15 cellular contexts compared by ENCODE assay signal in the genomic region with DNA sequence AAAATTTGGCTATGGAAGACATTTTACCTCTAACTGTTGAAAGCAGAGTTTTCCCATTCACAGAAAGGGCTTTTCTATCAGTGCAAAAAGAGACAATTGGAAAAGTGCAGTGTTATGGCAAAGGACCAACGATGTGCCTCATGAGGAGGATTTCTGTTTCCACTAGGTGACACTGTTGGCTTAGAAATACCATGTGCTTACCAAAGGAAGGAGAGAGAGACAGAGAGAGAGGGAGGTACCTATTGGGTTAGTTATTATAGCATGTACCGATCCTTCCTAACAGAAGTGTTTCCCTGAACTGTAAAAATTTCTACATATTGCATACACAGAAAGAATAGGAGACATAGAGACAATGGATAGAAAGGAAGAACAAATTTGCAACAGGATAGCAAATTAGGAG. TPM values are rescaled to one million over a fixed set of nuclear protein-coding genes. Genes with fewer than 3 reads are reported as not detected.
A peak's percentile ranks its signal among the peaks of the same experiment; 100 is the strongest.
DNase-seq lines count a peak whose midpoint lies in the region; ATAC-seq and TF ChIP-seq lines count a peak whose summit lies in the region.
"Had no signal": no experiment of that assay in that cellular context is flagged by ENCODE, and none has a peak within 500 bp of the region (broad histone marks: within the 10 kb centered on the region; RNA-seq: fewer than 3 reads in every experiment).

No MANE protein-coding gene starts in this region.

- peaks cover 22% of the 10 kb centered on the region for H3K36me3 Mint-ChIP-seq in natural killer cell treated with Interleukin-12 subunit alpha and Interleukin-12 subunit beta and Interleukin-15 and Interleukin-18, amount 100 ng/mL, for 72 hours

- TF ChIP-seq CTCF in AG04449 (IDR thresholded peaks at IDR 0.05; ENCODE audit: insufficient read depth, low read length, missing control alignments) (peak; percentile 5), coronary artery (IDR thresholded peaks at IDR 0.05) (no peak)

- no peak overlapping the region for H3K4me3 ChIP-seq in AG04449 (ENCODE audit: low read depth, low read length)
- H3K4me3 ChIP-seq in coronary artery = no peak overlapping the region
- H3K4me3 ChIP-seq: right atrium auricular region had no signal

- H3K27ac ChIP-seq in coronary artery = no peak overlapping the region
- H3K27ac ChIP-seq: BLaER1 treated with 17β-estradiol and CSF1 and Interleukin-3, amounts not matched to agents 10 nM and 100 nM; right atrium auricular region had no signal

- peak; percentile 4 for DNase-seq in AG04449 (ENCODE audit: low read depth, low spot score)
- DNase-seq in H4 (ENCODE audit: low spot score) = peak; percentile 70
- peak; percentile 31 for DNase-seq in NCI-H226
- peak; percentile 73 for DNase-seq in dedifferentiated amniotic fluid mesenchymal stem cell (ENCODE audit: extremely low spot score)
- DNase-seq in natural killer cell treated with Interleukin-12 subunit alpha and Interleukin-12 subunit beta and Interleukin-15 and Interleukin-18, amount 100 ng/mL, for 72 hours (ENCODE audit: low spot score) = no peak
- no peak for DNase-seq in coronary artery (ENCODE audit: low spot score)
- DNase-seq in NCI-H748 treated with DMSO at 0.1 percent for 48 hours (lab: John Stamatoyannopoulos, UW) = no peak
- no peak for DNase-seq in activated naive CD4-positive, alpha-beta T cell treated with anti-CD3 and anti-CD28 coated beads, Interleukin-2, amount 50 U/mL, for 16 hours
- DNase-seq: activated CD4-positive, alpha-beta T cell treated with anti-CD3 and anti-CD28 coated beads for 48 hours; activated effector memory CD4-positive, alpha-beta T cell treated with anti-CD3 and anti-CD28 coated beads, Interleukin-2, amount 50 U/mL, for 16 hours had no signal

- H3K4me1 Mint-ChIP-seq in natural killer cell treated with Interleukin-12 subunit alpha and Interleukin-12 subunit beta and Interleukin-15 and Interleukin-18, amount 100 ng/mL, for 72 hours (ENCODE audit: low read depth in 2 of 2) = no peaks in the 10 kb centered on the region
- H3K4me1 Mint-ChIP-seq: central memory CD8-positive, alpha-beta T cell had no signal

- no peak overlapping the region for H3K4me3 Mint-ChIP-seq in natural killer cell treated with Interleukin-12 subunit alpha and Interleukin-12 subunit beta and Interleukin-15 and Interleukin-18, amount 100 ng/mL, for 72 hours
- H3K4me3 Mint-ChIP-seq: central memory CD8-positive, alpha-beta T cell had no signal

- ATAC-seq in natural killer cell treated with Interleukin-12 subunit alpha and Interleukin-12 subunit beta and Interleukin-15 and Interleukin-18, amount 100 ng/mL, for 72 hours = no peak
- ATAC-seq: esophagus mucosa had no signal

- H3K27ac Mint-ChIP-seq in natural killer cell treated with Interleukin-12 subunit alpha and Interleukin-12 subunit beta and Interleukin-15 and Interleukin-18, amount 100 ng/mL, for 72 hours = no peak overlapping the region

- CTCF ChIA-PET in AG04449 (lab: Yijun Ruan, JAX) = no interaction called here

- peaks cover 10% of the 10 kb centered on the region for H3K9me3 Mint-ChIP-seq in natural killer cell treated with Interleukin-12 subunit alpha and Interleukin-12 subunit beta and Interleukin-15 and Interleukin-18, amount 100 ng/mL, for 72 hours

- POLR2A ChIA-PET in AG04449 (lab: Yijun Ruan, JAX) = no interaction called here

- H3K27me3 Mint-ChIP-seq in natural killer cell treated with Interleukin-12 subunit alpha and Interleukin-12 subunit beta and Interleukin-15 and Interleukin-18, amount 100 ng/mL, for 72 hours = peaks cover 0 to 2% of the 10 kb centered on the region in 2 donors

RNA-seq across cellular contexts. Expression of a gene that starts 23.9 kb away (rescaled TPM):
- 4.6 and 6.8 TPM in 2 replicates for total RNA-seq in H4 (2014; rRNA removed; shearing (Covaris generic))
- not detected for total RNA-seq in natural killer cell treated with Interleukin-12 subunit alpha and Interleukin-12 subunit beta and Interleukin-15 and Interleukin-18, amount 100 ng/mL, for 72 hours
- total RNA-seq: mucosa of gallbladder, right atrium auricular region had no signal

RNA-seq across cellular contexts. Expression of a gene that starts 40.0 kb away (rescaled TPM):
- total RNA-seq in H4 (2014; rRNA removed; shearing (Covaris generic)) = 0.55 and 0.93 TPM in 2 replicates
- not detected for total RNA-seq in natural killer cell treated with Interleukin-12 subunit alpha and Interleukin-12 subunit beta and Interleukin-15 and Interleukin-18, amount 100 ng/mL, for 72 hours
- total RNA-seq: esophagus mucosa, mucosa of gallbladder, right atrium auricular region had no signal

RNA-seq across cellular contexts. Expression of a gene that starts 43.0 kb away (rescaled TPM):
- 2.6 and 4.7 TPM in 2 replicates for total RNA-seq in H4 (2014; rRNA removed; shearing (Covaris generic))
- not detected for total RNA-seq in natural killer cell treated with Interleukin-12 subunit alpha and Interleukin-12 subunit beta and Interleukin-15 and Interleukin-18, amount 100 ng/mL, for 72 hours
- total RNA-seq: esophagus mucosa, mucosa of gallbladder, right atrium auricular region had no signal

Comparison
In these comparisons a context has a peak if more than half of its experiments do, and no peak if none do; other contexts are left out.
1. DNase-seq: peak in AG04449 (single experiment), H4 (single experiment), NCI-H226 (single experiment) and dedifferentiated amniotic fluid mesenchymal stem cell (single experiment); none in natural killer cell treated with Interleukin-12 subunit alpha and Interleukin-12 subunit beta and Interleukin-15 and Interleukin-18, amount 100 ng/mL, for 72 hours (single experiment), coronary artery (single experiment), NCI-H748 treated with DMSO at 0.1 percent for 48 hours (single experiment) and activated naive CD4-positive, alpha-beta T cell treated with anti-CD3 and anti-CD28 coated beads, Interleukin-2, amount 50 U/mL, for 16 hours (single experiment).